8 cellular contexts compared by ENCODE assay signal in the genomic region with DNA sequence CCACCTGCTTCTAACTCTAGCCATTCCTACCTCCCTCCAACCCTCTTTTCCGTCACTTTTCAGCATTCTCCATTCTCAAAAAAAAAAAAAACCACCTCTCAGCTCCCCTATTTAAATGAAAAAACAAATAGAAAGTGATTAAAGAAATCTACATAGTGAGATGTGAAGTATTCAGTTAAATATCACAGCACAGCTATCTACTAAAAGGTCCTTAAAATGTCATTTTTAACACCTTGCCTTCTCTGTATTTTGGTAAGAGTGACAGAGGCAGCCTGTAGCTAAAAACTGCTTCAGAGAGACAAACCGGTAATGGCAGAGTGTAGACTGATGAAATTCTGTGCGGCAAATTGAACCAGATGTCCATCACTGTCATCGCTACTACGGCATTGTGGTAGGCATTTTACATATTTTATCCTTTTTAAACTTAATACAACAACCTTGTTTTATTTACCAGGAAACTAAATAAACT. TPM values are rescaled to one million over a fixed set of nuclear protein-coding genes. Genes with fewer than 3 reads are reported as not detected.
DNase-seq lines count a peak whose midpoint lies in the region; ATAC-seq, FAIRE-seq and TF ChIP-seq lines count a peak whose summit lies in the region.

No MANE protein-coding gene starts in this region.

- no peak overlapping the region for H2AK5ac ChIP-seq in H1 (ENCODE audit: low read depth, low read length)

- no peak overlapping the region for H2BK15ac ChIP-seq in H1 (ENCODE audit: low read length)

- no peak overlapping the region for H4K8ac ChIP-seq in H1 (ENCODE audit: extremely low read depth, insufficient read depth, low read length)

- no peak overlapping the region for H4K5ac ChIP-seq in H1 (ENCODE audit: insufficient read length, low read depth, low read length)

- ATAC-seq in GM21381 (IDR thresholded peaks at IDR 0.05; ENCODE audit: unreplicated experiment) (no peak), GM19467 (IDR thresholded peaks at IDR 0.05; ENCODE audit: unreplicated experiment) (no peak)

- H3K4me3 ChIP-seq in GM12875 (ENCODE audit: low read depth, low read length) (peak overlapping the region; percentile 87), PC-9 (peak overlapping the region; percentile 99), H1 (ENCODE audit: extremely low read depth in 1 of 4, insufficient read depth in 2 of 4, low read depth in 3 of 4, low read length in 4 of 4) (peak overlapping the region; percentile 69 to 88 (median 84))

- peak overlapping the region; percentile 96 for H3K4me3 Mint-ChIP-seq in nephron progenitor cell

- no peak for FAIRE-seq in H1 (lab: Jason Lieb, UNC)

- no peak overlapping the region for H3K23ac ChIP-seq in H1 (ENCODE audit: insufficient read length)

- no peaks in the 10 kb centered on the region for H3K9me3 ChIP-seq in PC-9 (ENCODE audit: insufficient read depth, low read depth)
- no peaks in the 10 kb centered on the region for H3K9me3 ChIP-seq in H1 (ENCODE audit: insufficient read depth in 2 of 2, low read depth in 1 of 2, low read length in 1 of 2)

- no peak for TF ChIP-seq RAD21 in H1 (IDR thresholded peaks at IDR 0.05 in 1 of 2, conservative IDR thresholded peaks at IDR 0.05 in 1 of 2; ENCODE audit: low read depth in 2 of 2, low read length in 2 of 2)

- H2AFZ ChIP-seq in PC-9 (peak overlapping the region; percentile 92), H1 (ENCODE audit: low read length) (peak overlapping the region; percentile 43)

- no peak overlapping the region for H2BK20ac ChIP-seq in H1 (ENCODE audit: low read length)

- H3K4me2 ChIP-seq in PC-9 (peak overlapping the region; percentile 92), H1 (ENCODE audit: insufficient read depth in 1 of 2, low read depth in 2 of 2, low read length in 2 of 2) (peak overlapping the region; percentile 46 to 88)

- H3K4me1 Mint-ChIP-seq in nephron progenitor cell, result peaks cover 19% of the 10 kb centered on the region

- H3K56ac ChIP-seq in H1 (replicated peaks; ENCODE audit: insufficient read length, low read depth, low read length), result peak overlapping the region; percentile 3

- no peak overlapping the region for H3K14ac ChIP-seq in H1 (ENCODE audit: insufficient read length)

- H3K27ac ChIP-seq in PC-9 (peak overlapping the region; percentile 17; the same call in 1 of the 2 replicates), H1 (ENCODE audit: low read depth, low read length) (no peak overlapping the region)

- no peak overlapping the region for H2BK120ac ChIP-seq in H1 (replicated peaks; ENCODE audit: low read depth, low read length)

- intact Hi-C loops in PC-9 (cut with micrococcal nuclease; ENCODE audit: unreplicated experiment), result loop anchor here (10.0 kb wide), 1 partner anchor 293 kb away; a partner anchor contains a TSS

- peak overlapping the region; percentile 32 to 84 (median 58); a peak in 5 of 7 replicates for H3K9ac ChIP-seq in H1 (replicated peaks in 1 of 4; ENCODE audit: extremely low read depth in 1 of 4, low read depth in 3 of 4, low read length in 3 of 4)

- H3K79me2 ChIP-seq in PC-9 (ENCODE audit: low read depth) (0 out of 2 replicates have a peak, but pooled peaks cover 8% of the 10 kb centered on the region), H1 (ENCODE audit: control insufficient read depth in 1 of 2, insufficient read depth in 2 of 2, low read length in 2 of 2) (no peaks in the 10 kb centered on the region)

- H3K36me3 ChIP-seq in PC-9 (ENCODE audit: low read depth) (peaks cover 7% of the 10 kb centered on the region; the same call in 1 of the 2 replicates), H1 (ENCODE audit: control insufficient read depth in 2 of 4, insufficient read depth in 4 of 4, low read length in 3 of 4) (no peaks in the 10 kb centered on the region)

- H3K4ac ChIP-seq in H1 (replicated peaks; ENCODE audit: insufficient read length, low read depth, low read length), result no peak overlapping the region

- DNase-seq in PC-9 (no peak), H1 (ENCODE audit: low read depth in 1 of 2, low spot score in 2 of 2) (no peak), nephron progenitor cell (no peak), NCI-H2171 treated with DMSO at 0.1 percent for 48 hours (lab: John Stamatoyannopoulos, UW) (no peak)
- no peak for DNase-seq in effector CD4-positive, alpha-beta T cell

- no peak overlapping the region for H2BK12ac ChIP-seq in H1 (ENCODE audit: low read depth, low read length)

- H3K9me2 ChIP-seq in PC-9 (ENCODE audit: insufficient read depth), result no peaks in the 10 kb centered on the region

- H3K27me3 ChIP-seq in PC-9 (ENCODE audit: insufficient read depth, low read depth), result no peaks in the 10 kb centered on the region
- no peaks in the 10 kb centered on the region; a peak in 1 of 7 replicates for H3K27me3 ChIP-seq in H1 (replicated peaks in 1 of 4; ENCODE audit: control insufficient read depth in 3 of 4, extremely low read depth in 1 of 4, insufficient read depth in 3 of 4, low read length in 3 of 4)

- no peaks in the 10 kb centered on the region for H3K27me3 Mint-ChIP-seq in nephron progenitor cell (ENCODE audit: low read depth, poor library complexity)

- H3K9me3 Mint-ChIP-seq in nephron progenitor cell, result no peaks in the 10 kb centered on the region

- H3K27ac Mint-ChIP-seq in nephron progenitor cell, result peak overlapping the region; percentile 36

- H3K36me3 Mint-ChIP-seq in nephron progenitor cell (ENCODE audit: low read depth), result peaks cover 19% of the 10 kb centered on the region

- POLR2A ChIA-PET in PC-9 (lab: Charles Lee; ENCODE audit: unreplicated experiment) (interaction anchor here (0.6 to 0.7 kb wide), 4 partner anchors 55 to 417 kb away, joined by 3 to 6 read pairs (median 4); no protein-coding TSS in a partner anchor), H1 (lab: Charles Lee; ENCODE audit: partially characterized antibody) (interaction anchor here (0.5 to 2.2 kb wide), 8 partner anchors 8 to 1718 kb away, joined by 3 to 7 read pairs (median 4); a partner anchor contains a TSS)

- H4K91ac ChIP-seq in H1 (replicated peaks; ENCODE audit: insufficient read length, low read length), result no peak overlapping the region

- 0 out of 2 replicates have a peak overlapping the region, but pooled peaks have one; percentile 45 for H2BK5ac ChIP-seq in H1 (ENCODE audit: low read depth, low read length)

- WGBS in H1 (ENCODE audit: extremely low coverage in 1 of 2, insufficient coverage in 1 of 2, insufficient read length in 1 of 2, insufficient replicate concordance in 2 of 2, low coverage in 1 of 2, low lambda C conversion rate in 2 of 2, missing lambda C conversion rate in 1 of 2), 2 experiments, result 70% methylated on average over 5 of the region's 5 CpGs; no CpG with 5 or more reads in 1 of the 2 experiments

- BruUV-seq in PC-9 (replicated peaks; lab: Mats Ljungman, UMichigan), result no TSS peak

- TF ChIP-seq POLR2A in H1 (IDR thresholded peaks at IDR 0.05; ENCODE audit: control extremely low read depth in 1 of 2, low read depth in 2 of 2, low read length in 2 of 2), result no peak

- H3K79me1 ChIP-seq in H1 (ENCODE audit: low read depth, low read length), result no peaks in the 10 kb centered on the region

- no peak for TF ChIP-seq EP300 in H1 (IDR thresholded peaks at IDR 0.05; ENCODE audit: borderline replicate concordance in 1 of 2, low read depth in 2 of 2, low read length in 2 of 2)

- no peak for TF ChIP-seq CTCF in GM12875 (IDR thresholded peaks at IDR 0.05; ENCODE audit: borderline replicate concordance, insufficient read depth, low read depth, low read length)
- no peak for TF ChIP-seq CTCF in PC-9 (conservative IDR thresholded peaks at IDR 0.05)
- no peak for TF ChIP-seq CTCF in H1 (IDR thresholded peaks at IDR 0.05; ENCODE audit: control extremely low read depth in 1 of 3, insufficient read depth in 1 of 3, low read depth in 1 of 3, low read length in 3 of 3)
- no peak for TF ChIP-seq CTCF in nephron progenitor cell (IDR thresholded peaks at IDR 0.05)

- no peaks in the 10 kb centered on the region for H4K20me1 ChIP-seq in PC-9 (ENCODE audit: insufficient read depth)
- H4K20me1 ChIP-seq in H1 (replicated peaks in 1 of 2; ENCODE audit: control insufficient read depth in 1 of 2, insufficient read depth in 2 of 2, low read length in 2 of 2), result no peaks in the 10 kb centered on the region

- H3K4me1 ChIP-seq in PC-9 (replicated peaks; ENCODE audit: insufficient read depth), result peaks cover 13% of the 10 kb centered on the region
- no peaks in the 10 kb centered on the region; a peak in 1 of 7 replicates for H3K4me1 ChIP-seq in H1 (replicated peaks in 1 of 4; ENCODE audit: control insufficient read depth in 3 of 4, insufficient read depth in 4 of 4, low read length in 3 of 4)

- H3K18ac ChIP-seq in H1 (ENCODE audit: extremely low read depth, low read length), result no peak overlapping the region

- peaks cover 10% of the 10 kb centered on the region for H3F3A ChIP-seq in PC-9 (ENCODE audit: insufficient read depth, low read depth)

- CTCF ChIA-PET in PC-9 (lab: Charles Lee) (interaction anchor here (0.7 to 1.6 kb wide), 4 partner anchors 8 to 110 kb away, joined by 4 to 13 read pairs (median 6); no protein-coding TSS in a partner anchor), H1 (lab: Charles Lee; ENCODE audit: partially characterized antibody) (interaction anchor here (0.5 to 3.0 kb wide), 18 partner anchors 9 to 446 kb away, joined by 3 to 32 read pairs (median 5); no protein-coding TSS in a partner anchor)

- H3K23me2 ChIP-seq in H1 (ENCODE audit: low read depth, low read length), result peaks cover 2% of the 10 kb centered on the region

RNA-seq across cellular contexts. Expression of a gene that starts 0.3 kb away (rescaled TPM):
- 19.1 and 27.8 TPM in 2 replicates for total RNA-seq in PC-9 (2021)
- 16.4 and 23.5 TPM in 2 replicates for total RNA-seq in H1 (2021; fragmentation: NEBNext Ultra II Directional; extraction: Animal tissue kit (Norgen Biotek cat#: 25700))
- polyA plus RNA-seq in H1 (2011; rRNA removed), result 17.8 and 24.5 TPM in 2 replicates
- polyA plus RNA-seq in H1 (2011; cell fraction: cytosol; rRNA removed), result 21.5 TPM
- 14.6 TPM for polyA plus RNA-seq in H1 (2011; cell fraction: nucleus; rRNA removed)
- polyA plus RNA-seq in H1 (2012, experiment 1 of 2), result 17.9 to 23.4 TPM (median 20.5 TPM) in 4 replicates
- 13.5 TPM for polyA plus RNA-seq in H1 (2012, experiment 2 of 2)
- polyA plus RNA-seq in H1 (2013, experiment 1 of 2), result 42.8 TPM
- 46.7 TPM for polyA plus RNA-seq in H1 (2013, experiment 2 of 2)
- polyA minus RNA-seq in H1 (2011; rRNA and poly(A)+ RNA removed), result 33.8 and 40.4 TPM in 2 replicates
- polyA minus RNA-seq in H1 (2011; cell fraction: cytosol; rRNA and poly(A)+ RNA removed), result 12.5 TPM
- polyA minus RNA-seq in H1 (2011; cell fraction: nucleus; rRNA and poly(A)+ RNA removed), result 18.6 TPM

RNA-seq across cellular contexts. Expression of a gene that starts 7.2 kb away (rescaled TPM):
- total RNA-seq in PC-9 (2021), result 2.1 and 2.2 TPM in 2 replicates
- total RNA-seq in H1 (2021; fragmentation: NEBNext Ultra II Directional; extraction: Animal tissue kit (Norgen Biotek cat#: 25700)), result 2.3 and 2.4 TPM in 2 replicates
- 0.85 and 1.4 TPM in 2 replicates for polyA plus RNA-seq in H1 (2011; rRNA removed)
- 1.6 TPM for polyA plus RNA-seq in H1 (2011; cell fraction: cytosol; rRNA removed)
- 1.3 TPM for polyA plus RNA-seq in H1 (2011; cell fraction: nucleus; rRNA removed)
- polyA plus RNA-seq in H1 (2012, experiment 1 of 2), result 1.6 to 2.3 TPM (median 1.9 TPM) in 4 replicates
- 0.55 TPM for polyA plus RNA-seq in H1 (2012, experiment 2 of 2)
- 1.7 TPM for polyA plus RNA-seq in H1 (2013, experiment 1 of 2)
- polyA plus RNA-seq in H1 (2013, experiment 2 of 2), result 1.5 TPM
- polyA minus RNA-seq in H1 (2011; rRNA and poly(A)+ RNA removed), result 1.7 and 2.9 TPM in 2 replicates
- 1.9 TPM for polyA minus RNA-seq in H1 (2011; cell fraction: cytosol; rRNA and poly(A)+ RNA removed)
- 2.2 TPM for polyA minus RNA-seq in H1 (2011; cell fraction: nucleus; rRNA and poly(A)+ RNA removed)

RNA-seq across cellular contexts. Expression of a gene that starts 7.6 kb away (rescaled TPM):
- 27.4 and 46.8 TPM in 2 replicates for total RNA-seq in PC-9 (2021)
- total RNA-seq in H1 (2021; fragmentation: NEBNext Ultra II Directional; extraction: Animal tissue kit (Norgen Biotek cat#: 25700)), result 21.4 and 22.6 TPM in 2 replicates
- polyA plus RNA-seq in H1 (2011; rRNA removed), result 28.7 and 43.1 TPM in 2 replicates
- 29.0 TPM for polyA plus RNA-seq in H1 (2011; cell fraction: cytosol; rRNA removed)
- 20.6 TPM for polyA plus RNA-seq in H1 (2011; cell fraction: nucleus; rRNA removed)
- polyA plus RNA-seq in H1 (2012, experiment 1 of 2), result 31.1 to 42.7 TPM (median 37.9 TPM) in 4 replicates
- 12.3 TPM for polyA plus RNA-seq in H1 (2012, experiment 2 of 2)
- polyA plus RNA-seq in H1 (2013, experiment 1 of 2), result 44.8 TPM
- 49.2 TPM for polyA plus RNA-seq in H1 (2013, experiment 2 of 2)
- 24.7 and 47.9 TPM in 2 replicates for polyA minus RNA-seq in H1 (2011; rRNA and poly(A)+ RNA removed)
- polyA minus RNA-seq in H1 (2011; cell fraction: cytosol; rRNA and poly(A)+ RNA removed), result 7.2 TPM
- 13.5 TPM for polyA minus RNA-seq in H1 (2011; cell fraction: nucleus; rRNA and poly(A)+ RNA removed)

RNA-seq across cellular contexts. Expression of a gene that starts 39.8 kb away (rescaled TPM):
- total RNA-seq in PC-9 (2021), result not detected in 2 replicates
- total RNA-seq in H1 (2021; fragmentation: NEBNext Ultra II Directional; extraction: Animal tissue kit (Norgen Biotek cat#: 25700)), result 2.0 and 4.0 TPM in 2 replicates
- 1.9 and 2.9 TPM in 2 replicates for polyA plus RNA-seq in H1 (2011; rRNA removed)
- polyA plus RNA-seq in H1 (2011; cell fraction: cytosol; rRNA removed), result 1.4 TPM
- 2.9 TPM for polyA plus RNA-seq in H1 (2011; cell fraction: nucleus; rRNA removed)
- 1.6 to 4.0 TPM (median 2.3 TPM) in 4 replicates for polyA plus RNA-seq in H1 (2012, experiment 1 of 2)
- polyA plus RNA-seq in H1 (2012, experiment 2 of 2), result 2.0 TPM
- polyA plus RNA-seq in H1 (2013, experiment 1 of 2), result 1.6 TPM
- 2.0 TPM for polyA plus RNA-seq in H1 (2013, experiment 2 of 2)
- polyA minus RNA-seq in H1 (2011; rRNA and poly(A)+ RNA removed), result 0.34 and 0.69 TPM in 2 replicates
- polyA minus RNA-seq in H1 (2011; cell fraction: cytosol; rRNA and poly(A)+ RNA removed), result not detected
- not detected for polyA minus RNA-seq in H1 (2011; cell fraction: nucleus; rRNA and poly(A)+ RNA removed)

RNA-seq across cellular contexts. Expression of a gene that starts 40.8 kb away (rescaled TPM):
- 0.28 and 0.80 TPM in 2 replicates for total RNA-seq in PC-9 (2021)
- total RNA-seq in H1 (2021; fragmentation: NEBNext Ultra II Directional; extraction: Animal tissue kit (Norgen Biotek cat#: 25700)), result 0.32 and 1.0 TPM in 2 replicates
- 0.86 and 1.4 TPM in 2 replicates for polyA plus RNA-seq in H1 (2011; rRNA removed)
- polyA plus RNA-seq in H1 (2011; cell fraction: cytosol; rRNA removed), result 0.66 TPM
- 0.77 TPM for polyA plus RNA-seq in H1 (2011; cell fraction: nucleus; rRNA removed)
- polyA plus RNA-seq in H1 (2012, experiment 1 of 2), result 0.44 to 0.58 TPM (median 0.51 TPM) in 3 of 4 replicates, not detected in the other
- 0.39 TPM for polyA plus RNA-seq in H1 (2012, experiment 2 of 2)
- 0.08 TPM for polyA plus RNA-seq in H1 (2013, experiment 1 of 2)
- 0.31 TPM for polyA plus RNA-seq in H1 (2013, experiment 2 of 2)
- polyA minus RNA-seq in H1 (2011; rRNA and poly(A)+ RNA removed), result 0.32 TPM in 1 of 2 replicates, not detected in the other
- not detected for polyA minus RNA-seq in H1 (2011; cell fraction: cytosol; rRNA and poly(A)+ RNA removed)
- not detected for polyA minus RNA-seq in H1 (2011; cell fraction: nucleus; rRNA and poly(A)+ RNA removed)
